8 cellular contexts compared by ENCODE assay signal in genomic region chr1:212791676-212792395, GRCh38. TPM values are rescaled to one million over a fixed set of nuclear protein-coding genes. Genes with fewer than 3 reads are reported as not detected.
DNase-seq lines count a peak whose midpoint lies in the region; ATAC-seq and TF ChIP-seq lines count a peak whose summit lies in the region.

NSL1 (minus strand) TSS chr1:212791777; CDS start chr1:212791763, 14 bp downstream.
TATDN3 (plus strand) TSS chr1:212791894; CDS start chr1:212791922, 28 bp downstream.

- ATAC-seq in GM18870 (IDR thresholded peaks at IDR 0.05; ENCODE audit: unreplicated experiment) (peak; percentile 57), HG03108 (IDR thresholded peaks at IDR 0.05; ENCODE audit: unreplicated experiment) (peak; percentile 63)

- peak; percentile 96 for DNase-seq in ACHN
- DNase-seq in NCI-H2171 treated with DMSO at 0.1 percent for 48 hours (lab: John Stamatoyannopoulos, UW) = peak; percentile 89
- peak; percentile 62 to 96 for DNase-seq in T47D (ENCODE audit: low read depth in 1 of 2, low spot score in 1 of 2)

- peaks cover 7 to 11% (median 9%) of the 10 kb centered on the region in 3 donors for H3K4me1 ChIP-seq in skeletal muscle tissue (ENCODE audit: control insufficient read depth in 3 of 3, insufficient read depth in 3 of 3, low read length in 3 of 3)

- H3K9me3 ChIP-seq in iPS-18c (ENCODE audit: control insufficient read depth, insufficient read depth, low read length) (no peaks in the 10 kb centered on the region), skeletal muscle tissue (ENCODE audit: control insufficient read depth in 3 of 3, low read length in 3 of 3) (no peaks in the 10 kb centered on the region)

- H3K27ac ChIP-seq in VCaP (peak within 1 kb of the TSS; percentile 91), skeletal muscle tissue (ENCODE audit: low read depth, low read length) (peak within 1 kb of the TSS; percentile 97)

- in situ Hi-C loops in ACHN (cut with HindIII; ENCODE audit: low pct_ligation_motif_present, low pct_unique_long_range_greater_than_20kb, low sequenced_read_pairs) = no loop called here
- in situ Hi-C loops in T47D (cut with HindIII; ENCODE audit: low pct_unique_long_range_greater_than_20kb, low sequenced_read_pairs) = no loop called here

- no peaks in the 10 kb centered on the region for H3K27me3 ChIP-seq in skeletal muscle tissue (ENCODE audit: control insufficient read depth in 3 of 3, insufficient read depth in 3 of 3, low read length in 3 of 3)

- peak within 1 kb of the TSS; percentile 93 to 99 (median 98) for H3K9ac ChIP-seq in skeletal muscle tissue (ENCODE audit: low read depth in 1 of 3, low read length in 3 of 3)

- H3K4me3 ChIP-seq in iPS-18c (ENCODE audit: insufficient read depth, low read depth, low read length) = peak within 1 kb of the TSS; percentile 78
- peak within 1 kb of the TSS; percentile 94 to 99 (median 99) for H3K4me3 ChIP-seq in skeletal muscle tissue (ENCODE audit: low read length in 3 of 3)

- H3K36me3 ChIP-seq in skeletal muscle tissue (ENCODE audit: control insufficient read depth in 3 of 3, insufficient read depth in 3 of 3, low read length in 3 of 3) = peaks cover 5 to 8% (median 6%) of the 10 kb centered on the region in 3 donors

- no peak for TF ChIP-seq CTCF in VCaP (conservative IDR thresholded peaks at IDR 0.05)

RNA-seq across cellular contexts. Expression of gene NSL1, which starts in this region (rescaled TPM):
- total RNA-seq in skeletal muscle tissue = 27.7 TPM

RNA-seq across cellular contexts. Expression of gene TATDN3, which starts in this region (rescaled TPM):
- total RNA-seq in skeletal muscle tissue = 9.9 TPM

Comparison
In these comparisons a context has a peak if more than half of its experiments do, and no peak if none do; other contexts are left out.
1. Peak in every context shown above with its lines: DNase-seq, ATAC-seq, H3K4me3 ChIP-seq and H3K27ac ChIP-seq.